ENCODE assay signal across 24 cellular contexts in genomic region chr4:167940217-167940616, GRCh38.
DNase-seq lines count a peak whose midpoint lies in the region; ATAC-seq and TF ChIP-seq lines count a peak whose summit lies in the region.
"Had no signal": no experiment of that assay in that cellular context is flagged by ENCODE, and none has a peak within 500 bp of the region (broad histone marks: within the 10 kb centered on the region; RNA-seq: fewer than 3 reads in every experiment).

No MANE protein-coding gene starts in this region.

- H3K4me1 ChIP-seq in GM23248 (ENCODE audit: insufficient read depth) = no peaks in the 10 kb centered on the region
- H3K4me1 ChIP-seq: BE2C had no signal

- no peaks in the 10 kb centered on the region for H3K79me2 ChIP-seq in GM23248 (ENCODE audit: insufficient read depth)

- H3F3A ChIP-seq in GM23248 (ENCODE audit: insufficient read depth) = no peaks in the 10 kb centered on the region

- TF ChIP-seq CTCF in cardiac fibroblast (IDR thresholded peaks at IDR 0.05; ENCODE audit: low read depth, low read length) (no peak), lower leg skin (IDR thresholded peaks at IDR 0.05) (no peak)

- no peak overlapping the region for H3K9ac ChIP-seq in GM23248

- H4K20me1 ChIP-seq in GM23248 (ENCODE audit: insufficient read depth) = no peaks in the 10 kb centered on the region

- DNase-seq in Right ventricle myocardium inferior (ENCODE audit: missing footprints) (no peak), cardiac septum (ENCODE audit: low spot score) (no peak), cardiac fibroblast (ENCODE audit: low read depth in 2 of 2) (peak; percentile 56 to 58), fibroblast of the conjunctiva (ENCODE audit: low read depth) (peak; percentile 13), H7 (no peak), lower leg skin (ENCODE audit: low spot score in 2 of 2) (no peak), GM23248 (no peak)
- DNase-seq: ACHN; CD8-positive, alpha-beta memory T cell; DMS79 treated with DMSO at 0.1 percent for 48 hours; GF-D8; NCI-H1092 treated with DMSO at 0.1 percent for 48 hours; NCI-H1436; NCI-H187 treated with DMSO at 0.1 percent for 48 hours; NCI-H2107; NCI-H524 treated with DMSO at 0.1 percent for 48 hours; NCI-H82; SIG-M5 had no signal

- in situ Hi-C loops in GM23248 (cut with MboI) = no loop called here

- H3K9me3 ChIP-seq in GM23248 (ENCODE audit: low read depth) = no peaks in the 10 kb centered on the region
- H3K9me3 ChIP-seq: BE2C had no signal

- no peak overlapping the region for H3K4me3 ChIP-seq in cardiac fibroblast (replicated peaks in 1 of 2; ENCODE audit: low read depth in 2 of 2, low read length in 2 of 2)
- no peak overlapping the region for H3K4me3 ChIP-seq in H7 (ENCODE audit: insufficient read depth, low read depth, low read length)
- H3K4me3 ChIP-seq in lower leg skin (ENCODE audit: low read depth, poor library complexity, severe bottlenecking) = no peak overlapping the region
- H3K4me3 ChIP-seq in GM23248 = no peak overlapping the region
- H3K4me3 ChIP-seq: SK-N-MC had no signal

- no peak overlapping the region for H3K27ac ChIP-seq in GM23248
- H3K27ac ChIP-seq: 22Rv1, RWPE1, SK-N-MC had no signal

- WGBS in lower leg skin, 2 donors = 49 to 59% methylated on average over 3 of the region's 3 CpGs
- WGBS in GM23248 (ENCODE audit: low coverage in 1 of 2, low lambda C conversion rate in 2 of 2, missing lambda C conversion rate in 2 of 2), 2 experiments = 2 to 8% methylated on average over 3 of the region's 3 CpGs

- TF ChIP-seq POLR2A in lower leg skin (IDR thresholded peaks at IDR 0.05) = no peak

- no peaks in the 10 kb centered on the region for H3K27me3 ChIP-seq in H7 (ENCODE audit: control insufficient read depth, insufficient read depth, low read length)
- H3K27me3 ChIP-seq in GM23248 (replicated peaks; ENCODE audit: insufficient read depth) = 0 out of 2 replicates have a peak, but pooled peaks cover 8% of the 10 kb centered on the region
- H3K27me3 ChIP-seq: BE2C had no signal

- no peak overlapping the region for H2AFZ ChIP-seq in GM23248

- ATAC-seq in Right ventricle myocardium inferior = peak; percentile 42
- ATAC-seq: HCT116, Panc1 had no signal

- no peak overlapping the region for H3K4me2 ChIP-seq in GM23248 (ENCODE audit: unreplicated experiment)

- intact Hi-C loops in Right ventricle myocardium inferior (cut with DNase I) (no loop called here), cardiac septum (cut with DNase I) (no loop called here), lower leg skin (cut with DNase I; ENCODE audit: low total_unique reads) (no loop called here)

- no peaks in the 10 kb centered on the region for H3K9me2 ChIP-seq in GM23248 (ENCODE audit: insufficient read depth)

- H3K36me3 ChIP-seq in H7 (replicated peaks; ENCODE audit: control insufficient read depth, insufficient read depth, low read length) = no peaks in the 10 kb centered on the region
- H3K36me3 ChIP-seq in GM23248 (ENCODE audit: low read depth) = no peaks in the 10 kb centered on the region
- H3K36me3 ChIP-seq: BE2C had no signal

Comparison
In these comparisons a context has a peak if more than half of its experiments do, and no peak if none do; other contexts are left out.
1. DNase-seq: peak in cardiac fibroblast (2 of 2) and fibroblast of the conjunctiva (single experiment); none in Right ventricle myocardium inferior (single experiment), cardiac septum (single experiment), H7 (single experiment), lower leg skin (0 of 2) and GM23248 (single experiment).